In genomic region chr20:53804308-53804707, GRCh38 we compare ENCODE assay signal across 7 cellular contexts.
A peak's percentile ranks its signal among the peaks of the same experiment; 100 is the strongest.
DNase-seq lines count a peak whose midpoint lies in the region; ATAC-seq and TF ChIP-seq lines count a peak whose summit lies in the region.
"Not testable (repeated sequence)": the region's sequence is repeated elsewhere in the genome, so short reads cannot be mapped to it uniquely, and the experiment has no call there.

No MANE protein-coding gene starts in this region.

- WGBS in IMR-90 (ENCODE audit: extremely low coverage in 2 of 2, insufficient read length in 1 of 2), 2 experiments, result 100% methylated on average over 1 of the region's 7 CpGs; no CpG with 5 or more reads in 1 of the 2 experiments

- H3K9me1 ChIP-seq in IMR-90 (ENCODE audit: insufficient read depth, low read length), result not testable (repeated sequence)

- not testable (repeated sequence) for TF ChIP-seq POLR2A in IMR-90 (IDR thresholded peaks at IDR 0.05; ENCODE audit: low read depth, low read length)

- H3K9ac ChIP-seq in IMR-90 (ENCODE audit: low read depth, low read length); colonic mucosa (ENCODE audit: low read depth in 2 of 2, low read length in 2 of 2): not testable (repeated sequence)

- H3K23ac ChIP-seq in IMR-90 (ENCODE audit: low read depth, low read length), result not testable (repeated sequence)

- not testable (repeated sequence) for DNase-seq in Caco-2; IMR-90; PC-9; RWPE1 (ENCODE audit: low spot score); osteocyte (ENCODE audit: extremely low spot score, unreplicated experiment)
- peak; percentile 19 for DNase-seq in activated CD8-positive, alpha-beta memory T cell treated with anti-CD3 and anti-CD28 coated beads for 24 hours
- peak; percentile 15 for DNase-seq in colonic mucosa

- H3K9me3 ChIP-seq in Caco-2; IMR-90 (ENCODE audit: control insufficient read depth, insufficient read depth, low read length); PC-9 (ENCODE audit: insufficient read depth, low read depth); colonic mucosa: not testable (repeated sequence)

- H3K27me3 Mint-ChIP-seq in Caco-2 (ENCODE audit: insufficient read depth, unreplicated experiment); osteocyte (ENCODE audit: unreplicated experiment): not testable (repeated sequence)

- H3K4ac ChIP-seq in IMR-90 (ENCODE audit: low read depth, low read length), result 0 out of 2 replicates have a peak overlapping the region, but pooled peaks have one; percentile 22

- CTCF ChIA-PET in Caco-2 (lab: Charles Lee); IMR-90 (lab: Yijun Ruan, JAX); PC-9 (lab: Charles Lee); RWPE1 (lab: Yijun Ruan, JAX): not testable (repeated sequence)

- H3K36me3 ChIP-seq in Caco-2 (ENCODE audit: control insufficient read depth, insufficient read depth, low read length); IMR-90 (ENCODE audit: control insufficient read depth, insufficient read depth, low read length); PC-9 (ENCODE audit: low read depth); colonic mucosa: not testable (repeated sequence)

- not testable (repeated sequence) for H3K4me3 Mint-ChIP-seq in Caco-2 (ENCODE audit: unreplicated experiment); osteocyte (ENCODE audit: unreplicated experiment)

- H2BK15ac ChIP-seq in IMR-90 (ENCODE audit: low read depth, low read length), result peak overlapping the region; percentile 94; the same call in 2 of the 3 replicates

- not testable (repeated sequence) for H2BK5ac ChIP-seq in IMR-90 (ENCODE audit: low read depth, low read length, poor library complexity, severe bottlenecking)

- H3K4me1 ChIP-seq in Caco-2 (peaks cover 44% of the 10 kb centered on the region), IMR-90 (ENCODE audit: control insufficient read depth, insufficient read depth, low read length) (peaks cover 12% of the 10 kb centered on the region), PC-9 (replicated peaks; ENCODE audit: insufficient read depth) (peaks cover 31% of the 10 kb centered on the region)
- not testable (repeated sequence) for H3K4me1 ChIP-seq in colonic mucosa

- not testable (repeated sequence) for H3K4me3 ChIP-seq in Caco-2 (ENCODE audit: low read depth, low read length); IMR-90 (ENCODE audit: insufficient read depth, low read depth, low read length); PC-9; colonic mucosa

- dilution Hi-C loops in IMR-90 (cut with HindIII; ENCODE audit: low sequenced_read_pairs, unreplicated experiment), result not testable (repeated sequence)

- not testable (repeated sequence) for H3K27me3 ChIP-seq in Caco-2 (replicated peaks; ENCODE audit: control insufficient read depth, insufficient read depth, low read length); IMR-90 (ENCODE audit: control insufficient read depth, insufficient read depth, low read length); PC-9 (ENCODE audit: insufficient read depth, low read depth); colonic mucosa

- not testable (repeated sequence) for H4K20me1 ChIP-seq in IMR-90 (ENCODE audit: insufficient read depth, low read length); PC-9 (ENCODE audit: insufficient read depth)

- H2AFZ ChIP-seq in IMR-90 (replicated peaks; ENCODE audit: low read length, poor library complexity); PC-9: not testable (repeated sequence)

- peak overlapping the region; percentile 88 for H3K27ac Mint-ChIP-seq in Caco-2 (ENCODE audit: unreplicated experiment)
- peak overlapping the region; percentile 88 for H3K27ac Mint-ChIP-seq in osteocyte (ENCODE audit: unreplicated experiment)

- peak overlapping the region in 1 of 2 experiments; percentile 74; a peak in 1 of 4 replicates for H4K8ac ChIP-seq in IMR-90 (ENCODE audit: low read depth in 2 of 2, low read length in 2 of 2)

- H4K91ac ChIP-seq in IMR-90 (ENCODE audit: insufficient read depth, low read depth, low read length), result not testable (repeated sequence)

- not testable (repeated sequence) for TF ChIP-seq RAD21 in IMR-90 (IDR thresholded peaks at IDR 0.05; ENCODE audit: low read length)

- not testable (repeated sequence) for H3K79me1 ChIP-seq in IMR-90 (ENCODE audit: low read depth in 1 of 2, low read length in 2 of 2)

- not testable (repeated sequence) for ATAC-seq in IMR-90 (ENCODE audit: low read depth)

- intact Hi-C loops in Caco-2 (cut with micrococcal nuclease; ENCODE audit: unreplicated experiment); IMR-90 (cut with micrococcal nuclease); PC-9 (cut with micrococcal nuclease; ENCODE audit: unreplicated experiment); colonic mucosa (cut with DNase I): not testable (repeated sequence)

- H4K5ac ChIP-seq in IMR-90 (ENCODE audit: low read depth, low read length), result not testable (repeated sequence)

- H2BK20ac ChIP-seq in IMR-90 (ENCODE audit: low read depth, low read length), result not testable (repeated sequence)

- in situ Hi-C loops in IMR-90 (cut with MboI; ENCODE audit: low sequenced_read_pairs), result not testable (repeated sequence)

- H3K4me1 Mint-ChIP-seq in Caco-2 (ENCODE audit: low read depth, unreplicated experiment), result peaks cover 59% of the 10 kb centered on the region
- H3K4me1 Mint-ChIP-seq in osteocyte (ENCODE audit: unreplicated experiment), result peaks cover 34% of the 10 kb centered on the region

- H3K9me2 ChIP-seq in PC-9 (ENCODE audit: insufficient read depth), result not testable (repeated sequence)

- H3K79me2 ChIP-seq in PC-9 (ENCODE audit: low read depth), result not testable (repeated sequence)

- not testable (repeated sequence) for H3K56ac ChIP-seq in IMR-90 (ENCODE audit: extremely low read depth, insufficient read depth, low read length)

- not testable (repeated sequence) for H2AK5ac ChIP-seq in IMR-90 (ENCODE audit: low read depth, low read length)

- H3K27ac ChIP-seq in IMR-90 (ENCODE audit: insufficient read depth, low read length); colonic mucosa: not testable (repeated sequence)
- H3K27ac ChIP-seq in PC-9 (peak overlapping the region; percentile 92), RWPE1 (peak overlapping the region; percentile 42; the same call in 1 of the 2 replicates)

- not testable (repeated sequence) for BruUV-seq in Caco-2 (replicated peaks; lab: Mats Ljungman, UMichigan); IMR-90 (replicated peaks; lab: Mats Ljungman, UMichigan); PC-9 (replicated peaks; lab: Mats Ljungman, UMichigan)

- not testable (repeated sequence) for H3K14ac ChIP-seq in IMR-90 (replicated peaks; ENCODE audit: low read depth, low read length)

- H3K18ac ChIP-seq in IMR-90 (ENCODE audit: low read depth, low read length), result not testable (repeated sequence)

- peaks cover 31% of the 10 kb centered on the region for H3F3A ChIP-seq in PC-9 (ENCODE audit: insufficient read depth, low read depth)

- not testable (repeated sequence) for H2BK120ac ChIP-seq in IMR-90 (ENCODE audit: low read depth, low read length)

- not testable (repeated sequence) for H3K4me2 ChIP-seq in IMR-90 (ENCODE audit: low read depth, low read length); PC-9

- not testable (repeated sequence) for H2AK9ac ChIP-seq in IMR-90 (replicated peaks; ENCODE audit: low read depth, low read length, poor library complexity)

- POLR2A ChIA-PET in Caco-2 (lab: Charles Lee); IMR-90 (lab: Charles Lee; ENCODE audit: unreplicated experiment); PC-9 (lab: Charles Lee; ENCODE audit: unreplicated experiment); RWPE1 (lab: Yijun Ruan, JAX; ENCODE audit: low non-redundant PET): not testable (repeated sequence)

- TF ChIP-seq CTCF in Caco-2 (IDR thresholded peaks at IDR 0.05; ENCODE audit: insufficient read depth in 1 of 2, low read depth in 1 of 2, low read length in 1 of 2, severe bottlenecking in 1 of 2, unreplicated experiment in 1 of 2); IMR-90 (conservative IDR thresholded peaks at IDR 0.05; ENCODE audit: low read depth, low read length); PC-9 (conservative IDR thresholded peaks at IDR 0.05); RWPE1 (conservative IDR thresholded peaks at IDR 0.05; ENCODE audit: low read depth); colonic mucosa (IDR thresholded peaks at IDR 0.05); osteocyte (IDR thresholded peaks at IDR 0.05): not testable (repeated sequence)

- H3K36me3 Mint-ChIP-seq in Caco-2 (ENCODE audit: insufficient read depth, unreplicated experiment); osteocyte (ENCODE audit: unreplicated experiment): not testable (repeated sequence)

- not testable (repeated sequence) for H3K9me3 Mint-ChIP-seq in Caco-2 (ENCODE audit: unreplicated experiment); osteocyte (ENCODE audit: unreplicated experiment)
